In genomic region chr15:51369451-51369761, GRCh38 we compare ENCODE assay signal across 1 cellular context.
TF ChIP-seq lines count a peak whose summit lies in the region.

No MANE protein-coding gene starts in this region.

TF ChIP-seq in GM12878, 131 proteins besides CTCF, POLR2A, EP300 and RAD21 (continued from another document):
- TF ChIP-seq, protein P1, sequence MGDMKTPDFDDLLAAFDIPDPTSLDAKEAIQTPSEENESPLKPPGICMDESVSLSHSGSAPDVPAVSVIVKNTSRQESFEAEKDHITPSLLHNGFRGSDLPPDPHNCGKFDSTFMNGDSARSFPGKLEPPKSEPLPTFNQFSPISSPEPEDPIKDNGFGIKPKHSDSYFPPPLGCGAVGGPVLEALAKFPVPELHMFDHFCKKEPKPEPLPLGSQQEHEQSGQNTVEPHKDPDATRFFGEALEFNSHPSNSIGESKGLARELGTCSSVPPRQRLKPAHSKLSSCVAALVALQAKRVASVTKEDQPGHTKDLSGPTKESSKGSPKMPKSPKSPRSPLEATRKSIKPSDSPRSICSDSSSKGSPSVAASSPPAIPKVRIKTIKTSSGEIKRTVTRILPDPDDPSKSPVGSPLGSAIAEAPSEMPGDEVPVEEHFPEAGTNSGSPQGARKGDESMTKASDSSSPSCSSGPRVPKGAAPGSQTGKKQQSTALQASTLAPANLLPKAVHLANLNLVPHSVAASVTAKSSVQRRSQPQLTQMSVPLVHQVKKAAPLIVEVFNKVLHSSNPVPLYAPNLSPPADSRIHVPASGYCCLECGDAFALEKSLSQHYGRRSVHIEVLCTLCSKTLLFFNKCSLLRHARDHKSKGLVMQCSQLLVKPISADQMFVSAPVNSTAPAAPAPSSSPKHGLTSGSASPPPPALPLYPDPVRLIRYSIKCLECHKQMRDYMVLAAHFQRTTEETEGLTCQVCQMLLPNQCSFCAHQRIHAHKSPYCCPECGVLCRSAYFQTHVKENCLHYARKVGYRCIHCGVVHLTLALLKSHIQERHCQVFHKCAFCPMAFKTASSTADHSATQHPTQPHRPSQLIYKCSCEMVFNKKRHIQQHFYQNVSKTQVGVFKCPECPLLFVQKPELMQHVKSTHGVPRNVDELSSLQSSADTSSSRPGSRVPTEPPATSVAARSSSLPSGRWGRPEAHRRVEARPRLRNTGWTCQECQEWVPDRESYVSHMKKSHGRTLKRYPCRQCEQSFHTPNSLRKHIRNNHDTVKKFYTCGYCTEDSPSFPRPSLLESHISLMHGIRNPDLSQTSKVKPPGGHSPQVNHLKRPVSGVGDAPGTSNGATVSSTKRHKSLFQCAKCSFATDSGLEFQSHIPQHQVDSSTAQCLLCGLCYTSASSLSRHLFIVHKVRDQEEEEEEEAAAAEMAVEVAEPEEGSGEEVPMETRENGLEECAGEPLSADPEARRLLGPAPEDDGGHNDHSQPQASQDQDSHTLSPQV (IDR thresholded peaks at IDR 0.05) = no peak
- TF ChIP-seq HCFC1 (IDR thresholded peaks at IDR 0.05; ENCODE audit: low read length) (no peak), TBL1XR1 (IDR thresholded peaks at IDR 0.05; ENCODE audit: low read depth, low read length) (no peak), STAT1 (conservative IDR thresholded peaks at IDR 0.05) (no peak), GABPA (IDR thresholded peaks at IDR 0.05; ENCODE audit: low read depth) (no peak), YBX1 (IDR thresholded peaks at IDR 0.05) (no peak), ASH2L (IDR thresholded peaks at IDR 0.05; ENCODE audit: borderline replicate concordance, low read depth) (no peak), ZNF217 (IDR thresholded peaks at IDR 0.05) (peak; percentile 51; the same call in 1 of the 2 replicates), MTA2 (IDR thresholded peaks at IDR 0.05; ENCODE audit: low read depth) (peak; percentile 75), MEF2B (IDR thresholded peaks at IDR 0.05; ENCODE audit: partially characterized antibody, poor library complexity, severe bottlenecking) (peak; percentile 43), RB1 (IDR thresholded peaks at IDR 0.05; ENCODE audit: borderline replicate concordance) (no peak), CREB1 (IDR thresholded peaks at IDR 0.05; ENCODE audit: low read depth) (no peak), SIN3A (IDR thresholded peaks at IDR 0.05; ENCODE audit: low read depth, low read length) (no peak), ZZZ3 (IDR thresholded peaks at IDR 0.05; ENCODE audit: control insufficient read depth, insufficient read length, low read depth) (no peak), KAT2A (conservative IDR thresholded peaks at IDR 0.05; ENCODE audit: control insufficient read depth, low read depth, low read length) (no peak), GATAD2B (conservative IDR thresholded peaks at IDR 0.05; ENCODE audit: low read depth) (no peak), RCOR1 (conservative IDR thresholded peaks at IDR 0.05; ENCODE audit: low read depth, low read length) (no peak), SUZ12 (IDR thresholded peaks at IDR 0.05; ENCODE audit: unreplicated experiment) (no peak), CHD1 (IDR thresholded peaks at IDR 0.05; ENCODE audit: low read depth, low read length) (no peak)
